1 cellular context compared by ENCODE assay signal in genomic region chr14:53354331-53354730, GRCh38.
TF ChIP-seq lines count a peak whose summit lies in the region.

No MANE protein-coding gene starts in this region.

TF ChIP-seq in WTC11, 78 proteins besides CTCF, POLR2A, EP300 and RAD21 (continued from another document):
- TF ChIP-seq, protein P1, sequence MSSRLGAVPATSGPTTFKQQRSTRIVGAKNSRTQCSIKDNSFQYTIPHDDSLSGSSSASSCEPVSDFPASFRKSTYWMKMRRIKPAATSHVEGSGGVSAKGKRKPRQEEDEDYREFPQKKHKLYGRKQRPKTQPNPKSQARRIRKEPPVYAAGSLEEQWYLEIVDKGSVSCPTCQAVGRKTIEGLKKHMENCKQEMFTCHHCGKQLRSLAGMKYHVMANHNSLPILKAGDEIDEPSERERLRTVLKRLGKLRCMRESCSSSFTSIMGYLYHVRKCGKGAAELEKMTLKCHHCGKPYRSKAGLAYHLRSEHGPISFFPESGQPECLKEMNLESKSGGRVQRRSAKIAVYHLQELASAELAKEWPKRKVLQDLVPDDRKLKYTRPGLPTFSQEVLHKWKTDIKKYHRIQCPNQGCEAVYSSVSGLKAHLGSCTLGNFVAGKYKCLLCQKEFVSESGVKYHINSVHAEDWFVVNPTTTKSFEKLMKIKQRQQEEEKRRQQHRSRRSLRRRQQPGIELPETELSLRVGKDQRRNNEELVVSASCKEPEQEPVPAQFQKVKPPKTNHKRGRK (CRISPR knock-in tag; IDR thresholded peaks at IDR 0.05; ENCODE audit: borderline replicate concordance), result no peak
- no peak for TF ChIP-seq ZNF423 (CRISPR knock-in tag; IDR thresholded peaks at IDR 0.05)
- no peak for TF ChIP-seq FOXJ3 (CRISPR knock-in tag; IDR thresholded peaks at IDR 0.05; ENCODE audit: borderline replicate concordance)
